In the genomic region with DNA sequence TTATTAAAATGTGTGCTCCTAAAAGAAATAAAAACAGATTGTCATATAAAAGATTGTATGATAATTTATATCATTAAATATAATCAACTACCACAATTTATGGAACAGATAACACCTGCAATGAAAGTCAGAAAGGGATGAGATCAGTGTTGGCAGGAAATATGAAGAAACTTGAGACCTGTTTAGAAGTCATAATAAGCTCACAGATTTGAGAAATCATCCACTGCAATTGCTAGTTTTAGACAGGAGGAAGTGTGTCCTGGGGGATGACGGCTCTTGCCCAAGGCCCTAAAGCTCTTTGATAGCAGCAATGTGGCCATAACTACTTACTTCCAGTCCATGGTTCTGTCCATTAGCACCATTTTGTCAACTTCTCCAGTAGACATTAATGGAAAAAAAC, we compare ENCODE assay signal across 20 cellular contexts.
"Had no signal": no experiment of that assay in that cellular context is flagged by ENCODE, and none has a peak within 500 bp of the region (broad histone marks: within the 10 kb centered on the region; RNA-seq: fewer than 3 reads in every experiment).

No MANE protein-coding gene starts in this region.

- H3K27ac ChIP-seq: foreskin keratinocyte, hepatocyte, parathyroid adenoma, prostate gland, right lobe of liver, testis, tibial nerve, upper lobe of right lung, vagina had no signal

- H3K27me3 ChIP-seq: foreskin keratinocyte, hepatocyte, right lobe of liver, testis, tibial nerve, upper lobe of right lung, vagina had no signal

- H3K4me3 ChIP-seq: hepatocyte, lung, prostate gland, right lobe of liver, testis, tibial nerve, upper lobe of right lung, vagina had no signal

- H3K79me2 ChIP-seq: hepatocyte, parathyroid adenoma had no signal

- H3K9ac ChIP-seq: parathyroid adenoma had no signal

- DNase-seq: effector CD4-positive, alpha-beta T cell; endodermal cell; erythroblast; foreskin keratinocyte; left colon; left ventricle myocardium superior; mesenchymal stem cell; naive B cell; right lobe of liver; stimulated activated CD4-positive, alpha-beta T cell treated with anti-CD3 and anti-CD28 coated beads, Interleukin-1b, Interleukin-23, amount 100 ng/mL, for 48 hours; stimulated activated CD4-positive, alpha-beta T cell treated with anti-CD3 and anti-CD28 coated beads, Interleukin-4, amount 100 ng/mL, for 24 hours; testis; upper lobe of right lung had no signal

- H3K36me3 ChIP-seq: prostate gland, right lobe of liver, tibial nerve, upper lobe of right lung, vagina had no signal

- H3K4me2 ChIP-seq: hepatocyte had no signal

- H2AFZ ChIP-seq: hepatocyte, parathyroid adenoma had no signal

- ATAC-seq: foreskin keratinocyte; left colon; left ventricle myocardium superior; stimulated activated memory B cell treated with anti-CD40 and anti-IgM and Interleukin-4, amounts not matched to agents 10 μg/mL and 1 μg/mL and 100 μg/mL, for 72 hours; upper lobe of right lung had no signal

- H3K9me3 ChIP-seq: prostate gland, right lobe of liver, testis, tibial nerve, upper lobe of right lung, vagina had no signal

- H3K4me1 ChIP-seq: foreskin keratinocyte, parathyroid adenoma, prostate gland, testis, upper lobe of right lung had no signal
